11 cellular contexts compared by ENCODE assay signal in genomic region chr18:75896865-75897264, GRCh38.
DNase-seq lines count a peak whose midpoint lies in the region; ATAC-seq and TF ChIP-seq lines count a peak whose summit lies in the region.
"Had no signal": no experiment of that assay in that cellular context is flagged by ENCODE, and none has a peak within 500 bp of the region (broad histone marks: within the 10 kb centered on the region; RNA-seq: fewer than 3 reads in every experiment).

No MANE protein-coding gene starts in this region.

- no peak overlapping the region for H3K18ac ChIP-seq in mesendoderm (ENCODE audit: low read length)

- H3K9me3 ChIP-seq in osteoblast (ENCODE audit: low read depth, low read length), result no peaks in the 10 kb centered on the region

- no peaks in the 10 kb centered on the region for H4K20me1 ChIP-seq in osteoblast (ENCODE audit: insufficient read depth, low read length)

- H4K5ac ChIP-seq in mesendoderm (ENCODE audit: low read length), result no peak overlapping the region

- TF ChIP-seq CTCF in VCaP (conservative IDR thresholded peaks at IDR 0.05) (peak; percentile 78), osteoblast (IDR thresholded peaks at IDR 0.05; ENCODE audit: extremely low read depth, low read depth, low read length) (no peak)

- no peak overlapping the region for H2BK5ac ChIP-seq in mesendoderm (ENCODE audit: low read length)

- H2AK5ac ChIP-seq in mesendoderm (ENCODE audit: low read length), result no peak overlapping the region

- H3K36me3 ChIP-seq in mesendoderm (ENCODE audit: control insufficient read depth, insufficient read depth, low read length), result no peaks in the 10 kb centered on the region
- no peaks in the 10 kb centered on the region for H3K36me3 ChIP-seq in osteoblast (ENCODE audit: insufficient read depth, low read length)

- H3K23ac ChIP-seq in mesendoderm (ENCODE audit: low read length), result no peak overlapping the region

- H3K4me3 ChIP-seq in mesendoderm (ENCODE audit: low read length), result no peak overlapping the region
- H3K4me3 ChIP-seq in osteoblast (ENCODE audit: insufficient read depth, low read length), result no peak overlapping the region

- DNase-seq in Daoy (ENCODE audit: low read depth) (peak; percentile 22), NCI-H146 (lab: John Stamatoyannopoulos, UW) (peak; percentile 84), mesendoderm (peak; percentile 54), left cardiac atrium (no peak), osteoblast (ENCODE audit: insufficient read length, low spot score, missing footprints) (no peak), Ammon's horn (ENCODE audit: low spot score) (no peak)
- DNase-seq: dermis blood vessel endothelial cell; glutamatergic neuron; stimulated activated CD4-positive, alpha-beta T cell treated with anti-CD3 and anti-CD28 coated beads, Interleukin-1b, Interleukin-23, amount 100 ng/mL, for 48 hours had no signal

- H3K79me2 ChIP-seq in mesendoderm (ENCODE audit: control insufficient read depth, insufficient read depth, low read length), result no peaks in the 10 kb centered on the region
- no peaks in the 10 kb centered on the region for H3K79me2 ChIP-seq in osteoblast (ENCODE audit: insufficient read depth, low read length)

- H3K4me2 ChIP-seq in mesendoderm (ENCODE audit: low read length), result no peak overlapping the region
- H3K4me2 ChIP-seq in osteoblast (ENCODE audit: insufficient read depth, low read length), result no peak overlapping the region

- no CpG with 5 or more reads among the region's 5 CpGs for WGBS in mesendoderm (ENCODE audit: extremely low coverage, insufficient coverage, low lambda C conversion rate)

- ATAC-seq in left cardiac atrium (no peak), GM21367 (IDR thresholded peaks at IDR 0.05; ENCODE audit: unreplicated experiment) (no peak)

- intact Hi-C loops in left cardiac atrium (cut with DNase I), result no loop called here

- no peaks in the 10 kb centered on the region for H3K27me3 ChIP-seq in mesendoderm (ENCODE audit: insufficient read depth, low read length, poor library complexity)
- no peaks in the 10 kb centered on the region for H3K27me3 ChIP-seq in osteoblast (ENCODE audit: insufficient read depth, low read length)

- H3K27ac ChIP-seq in VCaP (no peak overlapping the region), mesendoderm (ENCODE audit: low read depth, low read length) (no peak overlapping the region), osteoblast (ENCODE audit: low read depth, low read length) (no peak overlapping the region)

- H2BK15ac ChIP-seq in mesendoderm (replicated peaks; ENCODE audit: low read depth), result no peak overlapping the region

- H4K8ac ChIP-seq in mesendoderm (ENCODE audit: low read depth, low read length), result no peak overlapping the region

- no peaks in the 10 kb centered on the region for H3K4me1 ChIP-seq in mesendoderm (ENCODE audit: control insufficient read depth, low read depth, low read length)
- H3K4me1 ChIP-seq in osteoblast (ENCODE audit: insufficient read depth, low read length), result no peaks in the 10 kb centered on the region

- no peak overlapping the region for H2AFZ ChIP-seq in osteoblast (ENCODE audit: low read length)

- H3K79me1 ChIP-seq in mesendoderm (ENCODE audit: low read length), result no peaks in the 10 kb centered on the region

- H3K4ac ChIP-seq in mesendoderm (ENCODE audit: low read depth, low read length), result no peak overlapping the region

- H3K9ac ChIP-seq in mesendoderm (ENCODE audit: low read length), result no peak overlapping the region

- H3K56ac ChIP-seq in mesendoderm (ENCODE audit: low read length), result no peak overlapping the region

- no peak overlapping the region for H2BK120ac ChIP-seq in mesendoderm (ENCODE audit: low read depth, low read length)

Comparison
In these comparisons a context has a peak if more than half of its experiments do, and no peak if none do; other contexts are left out.
1. DNase-seq: peak in Daoy (single experiment), NCI-H146 (single experiment) and mesendoderm (single experiment); none in left cardiac atrium (single experiment), osteoblast (single experiment) and Ammon's horn (single experiment).